In genomic region chr22:27918351-27919221, GRCh38 we compare ENCODE assay signal across 1 cellular context.
TF ChIP-seq lines count a peak whose summit lies in the region.

No MANE protein-coding gene starts in this region.

TF ChIP-seq in HepG2, 621 proteins besides CTCF, POLR2A, EP300 and RAD21 (continued from another document and continues in another):
- TF ChIP-seq ZNF275 (CRISPR knock-in tag; IDR thresholded peaks at IDR 0.05; ENCODE audit: borderline replicate concordance) = no peak
- no peak for TF ChIP-seq ZNF124 (CRISPR knock-in tag; IDR thresholded peaks at IDR 0.05)
- peak; percentile 1; the same call in 1 of the 2 replicates for TF ChIP-seq PHF8 (CRISPR knock-in tag; IDR thresholded peaks at IDR 0.05)
- TF ChIP-seq NFIC (IDR thresholded peaks at IDR 0.05; ENCODE audit: low read length) = no peak
- TF ChIP-seq ZBTB1 (CRISPR knock-in tag; IDR thresholded peaks at IDR 0.05; ENCODE audit: borderline replicate concordance) = no peak
- TF ChIP-seq TBX3 (IDR thresholded peaks at IDR 0.05; ENCODE audit: borderline replicate concordance) = no peak
- no peak for TF ChIP-seq HIC2 (CRISPR knock-in tag; IDR thresholded peaks at IDR 0.05; ENCODE audit: low read depth)
- 0 out of 2 replicates have a peak, but pooled peaks have one; percentile 26 for TF ChIP-seq ZNF430 (CRISPR knock-in tag; IDR thresholded peaks at IDR 0.05)
- TF ChIP-seq HNF1A (IDR thresholded peaks at IDR 0.05; ENCODE audit: low read depth) = no peak
- no peak for TF ChIP-seq HNF1A (CRISPR knock-in tag; IDR thresholded peaks at IDR 0.05; ENCODE audit: borderline replicate concordance)
- TF ChIP-seq KMT2A (CRISPR knock-in tag; IDR thresholded peaks at IDR 0.05) = 0 out of 2 replicates have a peak, but pooled peaks have one; percentile 2
- TF ChIP-seq UBTF (CRISPR knock-in tag; IDR thresholded peaks at IDR 0.05) = 0 out of 2 replicates have a peak, but pooled peaks have one; percentile 22
- peak; percentile 0; the same call in 1 of the 2 replicates for TF ChIP-seq E2F1 (CRISPR knock-in tag; IDR thresholded peaks at IDR 0.05)
- TF ChIP-seq FOXK2 (IDR thresholded peaks at IDR 0.05) = no peak
- 0 out of 2 replicates have a peak, but pooled peaks have one; percentile 50 for TF ChIP-seq ZXDC (CRISPR knock-in tag; IDR thresholded peaks at IDR 0.05)
- TF ChIP-seq MTERF4 (CRISPR knock-in tag; IDR thresholded peaks at IDR 0.05) = 0 out of 2 replicates have a peak, but pooled peaks have one; percentile 10
- TF ChIP-seq ATF4 (CRISPR knock-in tag; IDR thresholded peaks at IDR 0.05) = no peak
- TF ChIP-seq ZNF546 (CRISPR knock-in tag; conservative IDR thresholded peaks at IDR 0.05) = no peak
- no peak for TF ChIP-seq NFRKB (IDR thresholded peaks at IDR 0.05)
- TF ChIP-seq ZNF572 (CRISPR knock-in tag; IDR thresholded peaks at IDR 0.05) = no peak
- TF ChIP-seq IKZF5 (CRISPR knock-in tag; IDR thresholded peaks at IDR 0.05) = no peak
- TF ChIP-seq ARID4A (CRISPR knock-in tag; IDR thresholded peaks at IDR 0.05; ENCODE audit: borderline replicate concordance) = 0 out of 2 replicates have a peak, but pooled peaks have one; percentile 10
- no peak for TF ChIP-seq BHLHE40 (IDR thresholded peaks at IDR 0.05; ENCODE audit: low read length)
- no peak for TF ChIP-seq SRSF9 (IDR thresholded peaks at IDR 0.05; ENCODE audit: borderline replicate concordance, insufficient read depth, low read depth, low read length, poor library complexity, severe bottlenecking)
- no peak for TF ChIP-seq BCL3 (CRISPR knock-in tag; IDR thresholded peaks at IDR 0.05)
- no peak for TF ChIP-seq TEAD2 (CRISPR knock-in tag; IDR thresholded peaks at IDR 0.05)
- TF ChIP-seq ZNF629 (CRISPR knock-in tag; conservative IDR thresholded peaks at IDR 0.05) = no peak
- TF ChIP-seq IKZF1 (IDR thresholded peaks at IDR 0.05) = no peak
- 0 out of 2 replicates have a peak, but pooled peaks have one; percentile 29 for TF ChIP-seq CC2D1A (CRISPR knock-in tag; IDR thresholded peaks at IDR 0.05)
- no peak for TF ChIP-seq PPARG (CRISPR knock-in tag; conservative IDR thresholded peaks at IDR 0.05)
- TF ChIP-seq KDM5A (IDR thresholded peaks at IDR 0.05; ENCODE audit: borderline replicate concordance, low read length) = 0 out of 2 replicates have a peak, but pooled peaks have one; percentile 23
